Comparison of ENCODE assay signal across 22 cellular contexts in genomic region chr15:73620078-73620477, GRCh38. TPM values are rescaled to one million over a fixed set of nuclear protein-coding genes. Genes with fewer than 3 reads are reported as not detected.
DNase-seq lines count a peak whose midpoint lies in the region; ATAC-seq and TF ChIP-seq lines count a peak whose summit lies in the region.
"Had no signal": no experiment of that assay in that cellular context is flagged by ENCODE, and none has a peak within 500 bp of the region (broad histone marks: within the 10 kb centered on the region; RNA-seq: fewer than 3 reads in every experiment).

No MANE protein-coding gene starts in this region.

- H3K27me3 Mint-ChIP-seq in GM23338 (ENCODE audit: insufficient read depth, low read depth, poor library complexity) = peaks cover 2% of the 10 kb centered on the region
- H3K27me3 Mint-ChIP-seq: IgD-negative memory B cell had no signal

- H3K27ac Mint-ChIP-seq in GM23338 = no peak overlapping the region
- H3K27ac Mint-ChIP-seq: IgD-negative memory B cell had no signal

- TF ChIP-seq CTCF in GM23338 (conservative IDR thresholded peaks at IDR 0.05; ENCODE audit: low read depth in 2 of 2) (no peak), fibroblast of villous mesenchyme (IDR thresholded peaks at IDR 0.05; ENCODE audit: insufficient read depth, low read depth, low read length) (no peak), psoas muscle (IDR thresholded peaks at IDR 0.05) (no peak)

- H3K4me3 ChIP-seq in GM23338 (no peak overlapping the region), fibroblast of villous mesenchyme (ENCODE audit: low read depth, low read length) (no peak overlapping the region), psoas muscle (no peak overlapping the region)
- H3K4me3 ChIP-seq: Peyer's patch, SK-N-MC had no signal

- H3K9me3 ChIP-seq in psoas muscle = no peaks in the 10 kb centered on the region
- H3K9me3 ChIP-seq: Peyer's patch had no signal

- H3K36me3 ChIP-seq in GM23338 (ENCODE audit: insufficient read depth) (no peaks in the 10 kb centered on the region), psoas muscle (ENCODE audit: insufficient read depth in 1 of 2, low read depth in 1 of 2) (no peaks in the 10 kb centered on the region)
- H3K36me3 ChIP-seq: Peyer's patch had no signal

- no peaks in the 10 kb centered on the region for H3K27me3 ChIP-seq in GM23338 (ENCODE audit: insufficient read depth)
- H3K27me3 ChIP-seq in psoas muscle (ENCODE audit: insufficient read depth in 3 of 3, low read length in 2 of 3) = no peaks in the 10 kb centered on the region
- H3K27me3 ChIP-seq: Peyer's patch had no signal

- no peaks in the 10 kb centered on the region for H3F3A ChIP-seq in GM23338 (replicated peaks; ENCODE audit: low read depth)

- H4K20me1 ChIP-seq in GM23338 (replicated peaks; ENCODE audit: insufficient read depth) = peaks cover 19% of the 10 kb centered on the region

- DNase-seq in GM23338 (ENCODE audit: low spot score) = no peak
- peak; percentile 71 for DNase-seq in LHCN-M2 (ENCODE audit: low read depth)
- peak; percentile 66 for DNase-seq in fibroblast of villous mesenchyme (ENCODE audit: low read depth)
- no peak for DNase-seq in psoas muscle
- no peak for DNase-seq in NCI-H2171 (lab: John Stamatoyannopoulos, UW)
- DNase-seq in OCI-M2 (lab: John Stamatoyannopoulos, UW; ENCODE audit: unreplicated experiment) = no peak
- DNase-seq: Calu3, DMS153, H7, NCI-H1092, NCI-H1417 treated with DMSO at 0.1 percent for 48 hours, NCI-H1694 treated with DMSO at 0.1 percent for 48 hours, NCI-H2081 treated with DMSO at 0.1 percent for 48 hours, NCI-H446, NCI-H524 treated with DMSO at 0.1 percent for 48 hours, NCI-H774, Peyer's patch, SHP77 treated with DMSO at 0.1 percent for 48 hours had no signal

- H2AFZ ChIP-seq in GM23338 = no peak overlapping the region

- H3K36me3 Mint-ChIP-seq in GM23338 (ENCODE audit: low read depth) = no peaks in the 10 kb centered on the region

- no peak for ATAC-seq in GM23338
- ATAC-seq in psoas muscle = peak; percentile 44 to 77 (median 62)
- ATAC-seq in GM21786 (IDR thresholded peaks at IDR 0.05; ENCODE audit: unreplicated experiment) = no peak

- no peak overlapping the region for H3K4me3 Mint-ChIP-seq in GM23338

- H3K4me1 ChIP-seq in GM23338 (ENCODE audit: insufficient read depth) = peaks cover 71% of the 10 kb centered on the region
- peaks cover 78% of the 10 kb centered on the region for H3K4me1 ChIP-seq in psoas muscle

- H3K4me2 ChIP-seq in GM23338 = 0 out of 2 replicates have a peak overlapping the region, but pooled peaks have one; percentile 14
- H3K4me2 ChIP-seq: KMS-11 had no signal

- intact Hi-C loops in psoas muscle (cut with DNase I) = no loop called here

- H3K4me1 Mint-ChIP-seq in GM23338 = peaks cover 77% of the 10 kb centered on the region

- no peaks in the 10 kb centered on the region for H3K9me3 Mint-ChIP-seq in GM23338
- H3K9me3 Mint-ChIP-seq: IgD-negative memory B cell had no signal

- H3K9me2 ChIP-seq in GM23338 (ENCODE audit: insufficient read depth) = no peaks in the 10 kb centered on the region

- H3K27ac ChIP-seq in GM23338 (ENCODE audit: low read depth) (no peak overlapping the region), psoas muscle (peak overlapping the region; percentile 39)
- H3K27ac ChIP-seq: KMS-11, Peyer's patch, SK-N-MC had no signal

- H3K79me2 ChIP-seq in GM23338 (replicated peaks; ENCODE audit: insufficient read depth) = peaks cover 99% of the 10 kb centered on the region

TF ChIP-seq in GM23338, 12 proteins besides CTCF, POLR2A, EP300 and RAD21 (continues in another document):
- TF ChIP-seq, protein P1, sequence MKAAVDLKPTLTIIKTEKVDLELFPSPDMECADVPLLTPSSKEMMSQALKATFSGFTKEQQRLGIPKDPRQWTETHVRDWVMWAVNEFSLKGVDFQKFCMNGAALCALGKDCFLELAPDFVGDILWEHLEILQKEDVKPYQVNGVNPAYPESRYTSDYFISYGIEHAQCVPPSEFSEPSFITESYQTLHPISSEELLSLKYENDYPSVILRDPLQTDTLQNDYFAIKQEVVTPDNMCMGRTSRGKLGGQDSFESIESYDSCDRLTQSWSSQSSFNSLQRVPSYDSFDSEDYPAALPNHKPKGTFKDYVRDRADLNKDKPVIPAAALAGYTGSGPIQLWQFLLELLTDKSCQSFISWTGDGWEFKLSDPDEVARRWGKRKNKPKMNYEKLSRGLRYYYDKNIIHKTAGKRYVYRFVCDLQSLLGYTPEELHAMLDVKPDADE (IDR thresholded peaks at IDR 0.05) = no peak
- TF ChIP-seq STAT1 (IDR thresholded peaks at IDR 0.05; ENCODE audit: unreplicated experiment) (no peak), POLR2AphosphoS5 (IDR thresholded peaks at IDR 0.05; ENCODE audit: low read depth) (no peak), NANOG (IDR thresholded peaks at IDR 0.05; ENCODE audit: borderline replicate concordance) (no peak), JUNB (IDR thresholded peaks at IDR 0.05; ENCODE audit: unreplicated experiment) (no peak), CREB1 (CRISPR knock-in tag; IDR thresholded peaks at IDR 0.05; ENCODE audit: low read depth) (no peak), ZNF331 (CRISPR knock-in tag; IDR thresholded peaks at IDR 0.05; ENCODE audit: low read depth) (no peak), EZH2phosphoT487 (IDR thresholded peaks at IDR 0.05; ENCODE audit: unreplicated experiment) (no peak), EZH2 (IDR thresholded peaks at IDR 0.05; ENCODE audit: low read depth, unreplicated experiment) (no peak), ZNF114 (CRISPR knock-in tag; IDR thresholded peaks at IDR 0.05) (no peak)
- TF ChIP-seq, protein P2, sequence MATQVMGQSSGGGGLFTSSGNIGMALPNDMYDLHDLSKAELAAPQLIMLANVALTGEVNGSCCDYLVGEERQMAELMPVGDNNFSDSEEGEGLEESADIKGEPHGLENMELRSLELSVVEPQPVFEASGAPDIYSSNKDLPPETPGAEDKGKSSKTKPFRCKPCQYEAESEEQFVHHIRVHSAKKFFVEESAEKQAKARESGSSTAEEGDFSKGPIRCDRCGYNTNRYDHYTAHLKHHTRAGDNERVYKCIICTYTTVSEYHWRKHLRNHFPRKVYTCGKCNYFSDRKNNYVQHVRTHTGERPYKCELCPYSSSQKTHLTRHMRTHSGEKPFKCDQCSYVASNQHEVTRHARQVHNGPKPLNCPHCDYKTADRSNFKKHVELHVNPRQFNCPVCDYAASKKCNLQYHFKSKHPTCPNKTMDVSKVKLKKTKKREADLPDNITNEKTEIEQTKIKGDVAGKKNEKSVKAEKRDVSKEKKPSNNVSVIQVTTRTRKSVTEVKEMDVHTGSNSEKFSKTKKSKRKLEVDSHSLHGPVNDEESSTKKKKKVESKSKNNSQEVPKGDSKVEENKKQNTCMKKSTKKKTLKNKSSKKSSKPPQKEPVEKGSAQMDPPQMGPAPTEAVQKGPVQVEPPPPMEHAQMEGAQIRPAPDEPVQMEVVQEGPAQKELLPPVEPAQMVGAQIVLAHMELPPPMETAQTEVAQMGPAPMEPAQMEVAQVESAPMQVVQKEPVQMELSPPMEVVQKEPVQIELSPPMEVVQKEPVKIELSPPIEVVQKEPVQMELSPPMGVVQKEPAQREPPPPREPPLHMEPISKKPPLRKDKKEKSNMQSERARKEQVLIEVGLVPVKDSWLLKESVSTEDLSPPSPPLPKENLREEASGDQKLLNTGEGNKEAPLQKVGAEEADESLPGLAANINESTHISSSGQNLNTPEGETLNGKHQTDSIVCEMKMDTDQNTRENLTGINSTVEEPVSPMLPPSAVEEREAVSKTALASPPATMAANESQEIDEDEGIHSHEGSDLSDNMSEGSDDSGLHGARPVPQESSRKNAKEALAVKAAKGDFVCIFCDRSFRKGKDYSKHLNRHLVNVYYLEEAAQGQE (IDR thresholded peaks at IDR 0.05; ENCODE audit: unreplicated experiment) = no peak

RNA-seq across cellular contexts. Expression of gene NPTN, which starts 13.1 kb away (rescaled TPM):
- total RNA-seq in GM23338 (2014; rRNA removed; shearing (Covaris generic)) = 113 and 121 TPM in 2 replicates
- polyA plus RNA-seq in GM23338 (2016; fragmentation: Nextera tagmentation; extraction: Ambion mirVana) (53.0 and 56.3 TPM in 2 replicates), psoas muscle (10 to 100 TPM; 26.3 to 41.1 (median 32.1) TPM)
- total RNA-seq in LHCN-M2 (2014; rRNA removed) (108 and 111 TPM in 2 replicates), fibroblast of villous mesenchyme (137 and 146 TPM in 2 replicates), psoas muscle (10 to 100 TPM; 28.8 to 40.8 (median 32.6) TPM)
- polyA plus RNA-seq in LHCN-M2 (2012) = 76.9 TPM

Comparison
In these comparisons a context has a peak if more than half of its experiments do, and no peak if none do; other contexts are left out.
1. ATAC-seq: peak in psoas muscle (4 of 4); none in GM23338 (single experiment) and GM21786 (single experiment).
2. DNase-seq: peak in LHCN-M2 (single experiment) and fibroblast of villous mesenchyme (single experiment); none in GM23338 (single experiment), psoas muscle (0 of 2), NCI-H2171 (single experiment) and OCI-M2 (single experiment).